Comparison of ENCODE assay signal across 24 cellular contexts in the genomic region with DNA sequence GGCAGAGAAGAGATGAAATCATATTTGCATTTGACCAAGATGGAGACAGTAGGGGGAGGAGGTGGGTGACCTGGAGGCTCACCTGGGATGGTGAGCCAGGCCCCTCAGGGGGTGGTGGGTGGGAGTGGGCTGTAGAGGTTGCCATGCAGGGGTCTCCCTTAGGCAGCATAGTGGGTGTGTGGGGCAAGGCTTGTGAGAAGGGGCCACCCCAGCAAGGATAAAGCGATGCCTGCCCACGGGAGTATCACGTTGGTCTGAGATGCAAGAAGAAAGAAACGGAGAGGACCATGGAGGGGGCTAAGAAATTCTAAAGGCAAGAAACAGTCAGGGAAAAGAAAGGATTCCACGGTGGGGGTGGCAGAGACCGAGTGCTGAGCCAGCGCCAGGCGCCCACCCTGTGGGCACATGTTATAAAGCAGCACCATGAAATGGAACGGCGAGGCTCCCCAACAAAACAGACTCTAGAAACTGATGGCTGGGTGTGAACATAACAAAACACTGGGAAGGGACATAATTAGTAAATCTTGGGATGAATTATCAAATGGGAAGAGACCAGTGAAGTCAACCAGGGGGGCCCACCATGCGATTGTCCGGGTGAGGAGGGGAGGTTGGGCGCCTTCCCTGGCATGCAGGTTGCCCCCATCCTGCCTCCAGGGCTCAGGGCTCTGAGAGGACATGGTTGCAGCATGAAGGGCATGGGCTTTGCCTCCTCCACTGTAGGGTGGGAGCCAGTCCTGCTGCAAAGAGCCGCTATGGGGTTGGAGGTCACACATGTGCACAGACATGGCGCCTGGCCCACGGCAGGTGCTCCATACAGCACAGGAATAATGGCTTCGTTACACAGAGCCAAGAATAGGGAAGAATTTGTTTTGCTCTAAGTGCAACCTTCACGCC. TPM values are rescaled to one million over a fixed set of nuclear protein-coding genes. Genes with fewer than 3 reads are reported as not detected.
DNase-seq lines count a peak whose midpoint lies in the region; ATAC-seq and TF ChIP-seq lines count a peak whose summit lies in the region.
"Had no signal": no experiment of that assay in that cellular context is flagged by ENCODE, and none has a peak within 500 bp of the region (broad histone marks: within the 10 kb centered on the region; RNA-seq: fewer than 3 reads in every experiment).

No MANE protein-coding gene starts in this region.

- no peak overlapping the region for H3K4me3 Mint-ChIP-seq in glutamatergic neuron (ENCODE audit: unreplicated experiment)
- H3K4me3 Mint-ChIP-seq: activated CD4-positive, alpha-beta T cell treated with anti-CD3 and anti-CD28 coated beads, Interleukin-2, amount 10 ng/mL, durations not matched to agents 7 days and 5 days; activated naive CD8-positive, alpha-beta T cell; stimulated activated naive CD8-positive, alpha-beta T cell treated with anti-CD3 and anti-CD28 coated beads, Interleukin-15, amount 100 ng/mL, for 72 hours had no signal

- H3K4me3 ChIP-seq in PC-3 (ENCODE audit: low read length) (no peak overlapping the region), spleen (no peak overlapping the region), H7 (ENCODE audit: insufficient read depth, low read depth, low read length) (no peak overlapping the region), transverse colon (no peak overlapping the region)
- H3K4me3 ChIP-seq: cardiac muscle cell, gastroesophageal sphincter, thyroid gland had no signal

- H3K79me2 ChIP-seq in PC-3 (ENCODE audit: low read length) = no peaks in the 10 kb centered on the region

- POLR2A ChIA-PET in PC-3 (lab: Charles Lee; ENCODE audit: unreplicated experiment) = interaction anchor here (0.6 to 1.5 kb wide), 3 partner anchors 13 to 198 kb away, joined by 3 to 5 read pairs (median 4); no protein-coding TSS in a partner anchor

- H3F3A ChIP-seq in PC-3 (ENCODE audit: low read length, unreplicated experiment) = peaks cover 2% of the 10 kb centered on the region

- intact Hi-C loops in PC-3 (cut with micrococcal nuclease) (loop anchor here (1.0 to 5.0 kb wide), 3 partner anchors 7 to 198 kb away; a partner anchor contains a TSS), spleen (cut with DNase I; ENCODE audit: low total_unique reads) (no loop called here), transverse colon (cut with DNase I; ENCODE audit: low total_unique reads) (no loop called here)

- CTCF ChIA-PET in PC-3 (lab: Charles Lee) = interaction anchor here (0.5 to 1.4 kb wide), 3 partner anchors 32 to 269 kb away, joined by 4 to 12 read pairs (median 4); no protein-coding TSS in a partner anchor

- H3K36me3 ChIP-seq in PC-3 (ENCODE audit: low read depth, low read length) (no peaks in the 10 kb centered on the region), spleen (no peaks in the 10 kb centered on the region), H7 (replicated peaks; ENCODE audit: control insufficient read depth, insufficient read depth, low read length) (no peaks in the 10 kb centered on the region), transverse colon (no peaks in the 10 kb centered on the region)
- H3K36me3 ChIP-seq: cardiac muscle cell, gastroesophageal sphincter, neutrophil, thyroid gland had no signal

- H3K4me1 ChIP-seq in PC-3 (ENCODE audit: insufficient read depth, low read length) (peaks cover 50% of the 10 kb centered on the region), spleen (peaks cover 0 to 13% (median 7%) of the 10 kb centered on the region in 6 donors), transverse colon (no peaks in the 10 kb centered on the region)
- H3K4me1 ChIP-seq: gastroesophageal sphincter, thyroid gland had no signal

- 89 to 92% (median 92%) methylated on average over 18 of the region's 18 CpGs for WGBS in spleen, 5 donors
- WGBS in transverse colon (ENCODE audit: low coverage in 1 of 2), 2 donors = 55 to 83% methylated on average over 3 to 18 of the region's 18 CpGs

- H3K9me2 ChIP-seq in PC-3 (replicated peaks; ENCODE audit: low read length) = no peaks in the 10 kb centered on the region

- H3K4me1 Mint-ChIP-seq in glutamatergic neuron (ENCODE audit: low read depth, unreplicated experiment) = peaks cover 24% of the 10 kb centered on the region

- peaks cover 7% of the 10 kb centered on the region for H3K36me3 Mint-ChIP-seq in glutamatergic neuron (ENCODE audit: unreplicated experiment)
- H3K36me3 Mint-ChIP-seq: activated naive CD8-positive, alpha-beta T cell had no signal

- H3K9me3 Mint-ChIP-seq in glutamatergic neuron (ENCODE audit: unreplicated experiment) = no peaks in the 10 kb centered on the region
- H3K9me3 Mint-ChIP-seq: activated CD4-positive, alpha-beta T cell treated with anti-CD3 and anti-CD28 coated beads, Interleukin-2, amount 10 ng/mL, durations not matched to agents 7 days and 5 days; activated T-helper 2 cell treated with anti-CD3 and anti-CD28 coated beads, Interferon-gamma antibody, Interleukin-2, Interleukin-4, amounts not matched to agents 10 μg/mL and 5 μg/mL and 100 μg/mL, durations not matched to agents 14 hours and 24 hours and 36 hours; stimulated activated naive CD8-positive, alpha-beta T cell treated with anti-CD3 and anti-CD28 coated beads, Interleukin-15, amount 100 ng/mL, for 72 hours had no signal

- peaks cover 2% of the 10 kb centered on the region for H3K27me3 Mint-ChIP-seq in glutamatergic neuron (ENCODE audit: unreplicated experiment)

- DNase-seq in activated CD8-positive, alpha-beta memory T cell treated with anti-CD3 and anti-CD28 coated beads for 24 hours = peak; percentile 44
- no peak for DNase-seq in activated CD8-positive, alpha-beta memory T cell treated with anti-CD3 and anti-CD28 coated beads, Interleukin-2, amount 50 U/mL, for 4 hours
- DNase-seq in PC-3 (no peak), glutamatergic neuron (no peak), spleen (peak; percentile 57), H7 (no peak), GF-D8 (lab: John Stamatoyannopoulos, UW) (no peak), transverse colon (no peak)
- DNase-seq: activated CD4-positive, alpha-beta T cell treated with anti-CD3 and anti-CD28 coated beads, Interleukin-2, amount 10 ng/mL, durations not matched to agents 7 days and 5 days; aorta; hippocampal formation; left colon; MM.1S; NCI-H1417; NCI-H446 treated with DMSO at 0.1 percent for 48 hours; stimulated activated naive CD8-positive, alpha-beta T cell treated with anti-CD3 and anti-CD28 coated beads, Interleukin-15, amount 100 ng/mL, for 72 hours; thyroid gland had no signal

- peak overlapping the region; percentile 66 for H3K9ac ChIP-seq in PC-3 (ENCODE audit: low read length)
- H3K9ac ChIP-seq: KMS-11 had no signal

- in situ Hi-C loops in transverse colon (cut with MboI; ENCODE audit: low pct_ligation_motif_present in 1 of 4, low pct_unique_long_range_greater_than_20kb in 1 of 4, low sequenced_read_pairs in 3 of 4) = no loop called here

- no peaks in the 10 kb centered on the region for H4K20me1 ChIP-seq in PC-3 (ENCODE audit: low read length)

- H3K4me2 ChIP-seq in PC-3 (ENCODE audit: low read length) = peak overlapping the region; percentile 70
- H3K4me2 ChIP-seq: KMS-11 had no signal

- TSS peak; percentile 43 for BruUV-seq in PC-3 (replicated peaks; lab: Mats Ljungman, UMichigan)

- TF ChIP-seq EP300 in transverse colon (IDR thresholded peaks at IDR 0.05; ENCODE audit: low read depth) = no peak

- H2AFZ ChIP-seq in PC-3 (ENCODE audit: low read length) = no peak overlapping the region

- TF ChIP-seq POLR2A in spleen (IDR thresholded peaks at IDR 0.05) = no peak
- TF ChIP-seq POLR2A in transverse colon (IDR thresholded peaks at IDR 0.05) = no peak

- H3K9me3 ChIP-seq in PC-3 (ENCODE audit: low read length) (no peaks in the 10 kb centered on the region), spleen (no peaks in the 10 kb centered on the region), transverse colon (no peaks in the 10 kb centered on the region)
- H3K9me3 ChIP-seq: gastroesophageal sphincter, neutrophil, thyroid gland had no signal

- ATAC-seq in PC-3 = peak; percentile 58
- ATAC-seq: gastroesophageal sphincter; HCT116; stimulated activated naive CD8-positive, alpha-beta T cell treated with anti-CD3 and anti-CD28 coated beads, Interleukin-15, amount 100 ng/mL, for 72 hours had no signal

- no peak for TF ChIP-seq CTCF in PC-3 (conservative IDR thresholded peaks at IDR 0.05; ENCODE audit: low read depth, low read length)
- TF ChIP-seq CTCF in glutamatergic neuron (IDR thresholded peaks at IDR 0.05; ENCODE audit: partially characterized antibody, unreplicated experiment) = no peak
- no peak for TF ChIP-seq CTCF in spleen (IDR thresholded peaks at IDR 0.05 in 8 of 11, conservative IDR thresholded peaks at IDR 0.05 in 3 of 11)
- TF ChIP-seq CTCF in transverse colon (IDR thresholded peaks at IDR 0.05) = no peak

- H3K27ac Mint-ChIP-seq in glutamatergic neuron (ENCODE audit: unreplicated experiment) = peak overlapping the region; percentile 12
- H3K27ac Mint-ChIP-seq: activated CD4-positive, alpha-beta T cell treated with anti-CD3 and anti-CD28 coated beads, Interleukin-2, amount 10 ng/mL, durations not matched to agents 7 days and 5 days; activated naive CD8-positive, alpha-beta T cell; activated T-helper 2 cell treated with anti-CD3 and anti-CD28 coated beads, Interferon-gamma antibody, Interleukin-2, Interleukin-4, amounts not matched to agents 10 μg/mL and 5 μg/mL and 100 μg/mL, durations not matched to agents 14 hours and 24 hours and 36 hours; stimulated activated naive CD8-positive, alpha-beta T cell treated with anti-CD3 and anti-CD28 coated beads, Interleukin-15, amount 100 ng/mL, for 72 hours had no signal

- H3K27me3 ChIP-seq in PC-3 (ENCODE audit: low read length) (no peaks in the 10 kb centered on the region), spleen (replicated peaks in 1 of 7) (peaks cover 0 to 17% (median 0%) of the 10 kb centered on the region in 7 donors), H7 (ENCODE audit: control insufficient read depth, insufficient read depth, low read length) (no peaks in the 10 kb centered on the region), transverse colon (peaks cover 5% of the 10 kb centered on the region)
- H3K27me3 ChIP-seq: cardiac muscle cell, thyroid gland had no signal

- H3K27ac ChIP-seq in PC-3 (ENCODE audit: low read length) (peak overlapping the region; percentile 95), spleen (no peak overlapping the region), transverse colon (no peak overlapping the region)
- H3K27ac ChIP-seq: cardiac muscle cell, gastroesophageal sphincter, KMS-11, neutrophil, thyroid gland had no signal

RNA-seq across cellular contexts. Expression of a gene that starts 11.9 kb away (rescaled TPM):
- total RNA-seq in PC-3 (2014; rRNA removed) (50.4 and 81.4 TPM in 2 replicates), glutamatergic neuron (ENCODE audit: unreplicated experiment) (0.78 TPM), spleen (100 to 1,000 TPM in 4 of 7 donors, 10 to 100 TPM in 3; 74.0 to 163 (median 105) TPM), transverse colon (10 to 100 TPM in 1 of 4 donors, 1 to 10 TPM in 3; 3.0 to 15.7 (median 7.4) TPM)
- 10 to 100 TPM; 12.9 to 30.3 (median 18.0) TPM for polyA plus RNA-seq in spleen
- 9.8 and 12.5 TPM in 2 replicates for total RNA-seq in H7 (2014; rRNA removed; shearing (Covaris generic))

RNA-seq across cellular contexts. Expression of a gene that starts 44.5 kb away (rescaled TPM):
- 8.1 and 9.2 TPM in 2 replicates for total RNA-seq in PC-3 (2014; rRNA removed)
- 21.2 TPM for total RNA-seq in glutamatergic neuron (ENCODE audit: unreplicated experiment)
- total RNA-seq in spleen = 10 to 100 TPM; 10.6 to 21.7 (median 16.2) TPM
- polyA plus RNA-seq in spleen = 1 to 10 TPM; 1.9 to 3.0 (median 1.9) TPM
- 10.2 and 12.1 TPM in 2 replicates for total RNA-seq in H7 (2014; rRNA removed; shearing (Covaris generic))
- total RNA-seq in transverse colon = 10 to 100 TPM in 2 of 4 donors, 1 to 10 TPM in 2; 5.2 to 19.5 (median 9.7) TPM

Comparison
In these comparisons a context has a peak if more than half of its experiments do, and no peak if none do; other contexts are left out.
1. DNase-seq: peak in activated CD8-positive, alpha-beta memory T cell treated with anti-CD3 and anti-CD28 coated beads for 24 hours (single experiment) and spleen (single experiment); none in activated CD8-positive, alpha-beta memory T cell treated with anti-CD3 and anti-CD28 coated beads, Interleukin-2, amount 50 U/mL, for 4 hours (single experiment), PC-3 (single experiment), glutamatergic neuron (single experiment), H7 (single experiment), GF-D8 (single experiment) and transverse colon (single experiment).